ENCODE assay signal across 17 cellular contexts in the genomic region with DNA sequence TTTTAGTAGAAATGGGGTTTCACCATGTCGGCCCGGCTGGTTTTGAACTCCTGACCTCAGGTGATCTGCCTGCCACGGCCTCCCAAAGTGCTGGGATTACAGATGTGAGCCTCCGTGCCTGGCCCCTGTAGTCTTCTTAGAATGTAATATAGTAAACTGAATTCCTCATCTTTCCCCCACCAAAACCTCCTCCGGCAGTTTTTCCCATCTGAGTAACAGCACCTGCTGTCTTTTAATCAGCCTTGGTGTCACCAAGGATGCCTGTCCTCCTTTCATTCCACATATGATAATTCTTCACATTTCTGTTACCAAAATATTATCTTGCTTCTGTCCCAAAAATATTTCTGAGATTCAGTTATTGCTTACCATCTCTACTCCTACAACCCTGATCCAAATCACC.
DNase-seq lines count a peak whose midpoint lies in the region; ATAC-seq and TF ChIP-seq lines count a peak whose summit lies in the region.
"Had no signal": no experiment of that assay in that cellular context is flagged by ENCODE, and none has a peak within 500 bp of the region (broad histone marks: within the 10 kb centered on the region; RNA-seq: fewer than 3 reads in every experiment).

No MANE protein-coding gene starts in this region.

- POLR2A ChIA-PET in naive thymus-derived CD8-positive, alpha-beta T cell (lab: Charles Lee): no interaction called here

- no peak for TF ChIP-seq CTCF in left ventricle myocardium inferior (IDR thresholded peaks at IDR 0.05; ENCODE audit: borderline replicate concordance)
- TF ChIP-seq CTCF in psoas muscle (IDR thresholded peaks at IDR 0.05): no peak

- peaks cover 96% of the 10 kb centered on the region for H3K4me1 ChIP-seq in left ventricle myocardium inferior
- H3K4me1 ChIP-seq in psoas muscle: peaks cover 91% of the 10 kb centered on the region

- peak overlapping the region; percentile 3 for H3K4me3 ChIP-seq in left ventricle myocardium inferior
- peak overlapping the region; percentile 45 for H3K4me3 ChIP-seq in psoas muscle
- H3K4me3 ChIP-seq: K562 had no signal

- H3K4me1 Mint-ChIP-seq in central memory CD8-positive, alpha-beta T cell: peaks cover 34% of the 10 kb centered on the region
- H3K4me1 Mint-ChIP-seq in naive thymus-derived CD8-positive, alpha-beta T cell: peaks cover 27 to 48% (median 43%) of the 10 kb centered on the region in 4 donors
- H3K4me1 Mint-ChIP-seq: CD14-positive monocyte had no signal

- intact Hi-C loops in left ventricle myocardium inferior (cut with micrococcal nuclease) (no loop called here), cardiac septum (cut with DNase I) (no loop called here), psoas muscle (cut with DNase I) (loop anchor here in 1 of 2 donors (10.0 kb wide), 1 partner anchor 74 kb away; no protein-coding TSS in a partner anchor)

- no peaks in the 10 kb centered on the region for H3K27me3 Mint-ChIP-seq in central memory CD8-positive, alpha-beta T cell
- H3K27me3 Mint-ChIP-seq in naive thymus-derived CD8-positive, alpha-beta T cell: no peaks in the 10 kb centered on the region

- H3K27ac Mint-ChIP-seq in central memory CD8-positive, alpha-beta T cell (ENCODE audit: low read depth): peak overlapping the region; percentile 26
- H3K27ac Mint-ChIP-seq in naive thymus-derived CD8-positive, alpha-beta T cell: peak overlapping the region in 5 of 10 donors; percentile 2 to 14 (median 5)
- H3K27ac Mint-ChIP-seq: CD14-positive monocyte had no signal

- DNase-seq in left ventricle myocardium inferior (no peak), cardiac septum (ENCODE audit: low spot score) (no peak), psoas muscle (peak in 1 of 2 donors; percentile 35), foreskin melanocyte (no peak)
- no peak for DNase-seq in central memory CD8-positive, alpha-beta T cell (ENCODE audit: low spot score in 2 of 2)
- DNase-seq in naive thymus-derived CD8-positive, alpha-beta T cell: no peak
- no peak for DNase-seq in stimulated activated naive CD8-positive, alpha-beta T cell treated with anti-CD3 and anti-CD28 coated beads, Interleukin-15, Interleukin-2, amounts not matched to agents 100 U/mL and 50 U/mL, for 24 hours
- DNase-seq: EL, GOT3, MV-4-11, NCI-H1417 treated with DMSO at 0.1 percent for 48 hours, NCI-H1930, NCI-H446 treated with DMSO at 0.1 percent for 48 hours, NCI-H748 treated with DMSO at 0.1 percent for 48 hours, RPMI8226 had no signal

- H3K9me3 ChIP-seq in left ventricle myocardium inferior (replicated peaks): no peaks in the 10 kb centered on the region
- no peaks in the 10 kb centered on the region for H3K9me3 ChIP-seq in psoas muscle

- H3K36me3 Mint-ChIP-seq in central memory CD8-positive, alpha-beta T cell (ENCODE audit: insufficient read depth): no peaks in the 10 kb centered on the region
- H3K36me3 Mint-ChIP-seq in naive thymus-derived CD8-positive, alpha-beta T cell: peaks cover 0 to 5% (median 0%) of the 10 kb centered on the region in 3 donors
- H3K36me3 Mint-ChIP-seq: CD14-positive monocyte had no signal

- H3K9me3 Mint-ChIP-seq in central memory CD8-positive, alpha-beta T cell: no peaks in the 10 kb centered on the region
- H3K9me3 Mint-ChIP-seq in naive thymus-derived CD8-positive, alpha-beta T cell: no peaks in the 10 kb centered on the region
- H3K9me3 Mint-ChIP-seq: CD14-positive monocyte had no signal

- 31 to 66% (median 38%) methylated on average over 5 of the region's 5 CpGs for WGBS in psoas muscle, 3 donors

- H3K36me3 ChIP-seq in left ventricle myocardium inferior (no peaks in the 10 kb centered on the region), psoas muscle (ENCODE audit: insufficient read depth in 1 of 2, low read depth in 1 of 2) (no peaks in the 10 kb centered on the region)

- ATAC-seq in central memory CD8-positive, alpha-beta T cell (replicated peaks; ENCODE audit: extremely low read depth, poor library complexity, severe bottlenecking): no peak
- ATAC-seq in psoas muscle: peak in 3 of 4 donors; percentile 9 to 24 (median 14)
- ATAC-seq in naive thymus-derived CD8-positive, alpha-beta T cell: no peak
- ATAC-seq in stimulated activated naive CD8-positive, alpha-beta T cell treated with anti-CD3 and anti-CD28 coated beads, Interleukin-15, Interleukin-2, amounts not matched to agents 100 U/mL and 50 U/mL, for 24 hours: no peak
- ATAC-seq: K562 had no signal

- no peaks in the 10 kb centered on the region for H3K27me3 ChIP-seq in left ventricle myocardium inferior (ENCODE audit: low read depth)
- H3K27me3 ChIP-seq in psoas muscle (ENCODE audit: insufficient read depth in 3 of 3, low read length in 2 of 3): no peaks in the 10 kb centered on the region

- H3K27ac ChIP-seq in left ventricle myocardium inferior (replicated peaks) (peak overlapping the region; percentile 81), psoas muscle (peak overlapping the region; percentile 80)

- no peak overlapping the region for H3K4me3 Mint-ChIP-seq in central memory CD8-positive, alpha-beta T cell
- peak overlapping the region in 1 of 10 donors; percentile 0 for H3K4me3 Mint-ChIP-seq in naive thymus-derived CD8-positive, alpha-beta T cell
- H3K4me3 Mint-ChIP-seq: CD14-positive monocyte had no signal

Comparison
In these comparisons a context has a peak if more than half of its experiments do, and no peak if none do; other contexts are left out.
1. ATAC-seq: peak in psoas muscle (3 of 4); none in central memory CD8-positive, alpha-beta T cell (single experiment), naive thymus-derived CD8-positive, alpha-beta T cell (0 of 2) and stimulated activated naive CD8-positive, alpha-beta T cell treated with anti-CD3 and anti-CD28 coated beads, Interleukin-15, Interleukin-2, amounts not matched to agents 100 U/mL and 50 U/mL, for 24 hours (single experiment).